1 cellular context compared by ENCODE assay signal in the genomic region with DNA sequence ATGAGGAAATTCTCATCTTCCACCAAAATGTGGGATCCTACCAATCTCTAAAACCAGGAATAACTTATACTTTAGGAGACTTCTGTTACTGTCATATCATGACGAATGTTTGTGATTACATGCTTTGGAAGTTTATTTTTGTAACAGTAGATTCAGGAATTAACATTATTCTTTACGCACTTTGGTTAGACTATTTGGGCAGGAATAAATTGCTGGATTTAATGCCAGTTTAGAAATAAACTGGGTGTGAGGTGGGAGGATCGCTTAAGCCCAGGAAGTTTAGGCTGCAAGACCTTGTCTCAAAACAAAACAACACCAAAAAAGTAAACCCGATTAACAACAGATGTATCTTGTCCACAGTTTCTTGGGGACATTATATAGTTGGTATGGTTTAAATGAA.
TF ChIP-seq lines count a peak whose summit lies in the region.

No MANE protein-coding gene starts in this region.

TF ChIP-seq in IMR-90, 13 proteins besides CTCF, POLR2A, EP300 and RAD21:
- TF ChIP-seq CHD1 (IDR thresholded peaks at IDR 0.05; ENCODE audit: low read depth, low read length) = no peak
- no peak for TF ChIP-seq FOS (IDR thresholded peaks at IDR 0.05; ENCODE audit: low read depth, low read length)
- no peak for TF ChIP-seq MXI1 (IDR thresholded peaks at IDR 0.05; ENCODE audit: borderline replicate concordance, low read depth, low read length)
- no peak for TF ChIP-seq MAZ (IDR thresholded peaks at IDR 0.05; ENCODE audit: borderline replicate concordance, low read depth, low read length)
- TF ChIP-seq, protein P1, sequence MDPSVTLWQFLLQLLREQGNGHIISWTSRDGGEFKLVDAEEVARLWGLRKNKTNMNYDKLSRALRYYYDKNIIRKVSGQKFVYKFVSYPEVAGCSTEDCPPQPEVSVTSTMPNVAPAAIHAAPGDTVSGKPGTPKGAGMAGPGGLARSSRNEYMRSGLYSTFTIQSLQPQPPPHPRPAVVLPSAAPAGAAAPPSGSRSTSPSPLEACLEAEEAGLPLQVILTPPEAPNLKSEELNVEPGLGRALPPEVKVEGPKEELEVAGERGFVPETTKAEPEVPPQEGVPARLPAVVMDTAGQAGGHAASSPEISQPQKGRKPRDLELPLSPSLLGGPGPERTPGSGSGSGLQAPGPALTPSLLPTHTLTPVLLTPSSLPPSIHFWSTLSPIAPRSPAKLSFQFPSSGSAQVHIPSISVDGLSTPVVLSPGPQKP (IDR thresholded peaks at IDR 0.05; ENCODE audit: borderline replicate concordance, low read depth, low read length) = no peak
- TF ChIP-seq, protein P2, sequence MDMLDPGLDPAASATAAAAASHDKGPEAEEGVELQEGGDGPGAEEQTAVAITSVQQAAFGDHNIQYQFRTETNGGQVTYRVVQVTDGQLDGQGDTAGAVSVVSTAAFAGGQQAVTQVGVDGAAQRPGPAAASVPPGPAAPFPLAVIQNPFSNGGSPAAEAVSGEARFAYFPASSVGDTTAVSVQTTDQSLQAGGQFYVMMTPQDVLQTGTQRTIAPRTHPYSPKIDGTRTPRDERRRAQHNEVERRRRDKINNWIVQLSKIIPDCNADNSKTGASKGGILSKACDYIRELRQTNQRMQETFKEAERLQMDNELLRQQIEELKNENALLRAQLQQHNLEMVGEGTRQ (IDR thresholded peaks at IDR 0.05; ENCODE audit: low read depth, low read length) = no peak
- TF ChIP-seq RCOR1 (IDR thresholded peaks at IDR 0.05; ENCODE audit: insufficient replicate concordance, low read length) = no peak
- TF ChIP-seq RFX5 (IDR thresholded peaks at IDR 0.05; ENCODE audit: low read depth, low read length) = no peak
- no peak for TF ChIP-seq BHLHE40 (IDR thresholded peaks at IDR 0.05; ENCODE audit: low read depth, low read length)
